Comparison of ENCODE assay signal across 1 cellular context in the genomic region with DNA sequence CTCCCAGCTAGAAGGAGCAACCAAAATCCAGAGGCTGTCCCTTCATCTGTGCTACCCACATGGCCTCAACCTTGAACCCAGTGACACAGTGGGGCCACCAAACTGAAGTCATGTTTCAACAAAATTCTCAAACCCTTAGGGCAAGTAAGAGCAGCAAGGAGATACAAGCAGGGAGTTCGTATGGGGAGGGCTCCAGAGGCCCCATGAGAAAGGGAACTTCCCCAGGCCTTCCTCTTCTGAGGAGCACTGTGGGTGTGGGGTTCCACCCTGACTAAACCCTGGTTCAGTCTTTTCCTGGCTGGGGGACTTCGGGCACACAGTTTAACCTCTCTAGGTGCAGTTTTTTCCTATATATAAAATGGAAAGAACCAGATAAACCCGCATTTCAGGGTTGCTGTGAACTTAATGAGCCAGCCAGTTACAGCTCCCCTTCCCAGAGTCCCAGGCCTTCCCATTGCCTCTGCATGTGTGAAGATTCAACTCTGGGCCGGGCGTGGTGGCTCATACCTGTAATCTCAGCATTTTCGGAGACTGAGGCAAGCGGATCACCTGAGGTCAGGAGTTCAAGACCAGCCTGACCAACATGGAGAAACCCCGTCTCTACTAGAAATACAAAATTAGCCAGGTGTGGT.
TF ChIP-seq lines count a peak whose summit lies in the region.

No MANE protein-coding gene starts in this region.

TF ChIP-seq in K562, 482 proteins besides CTCF, POLR2A, EP300 and RAD21 (continues in another document):
- TF ChIP-seq ZNF57 (CRISPR knock-in tag; IDR thresholded peaks at IDR 0.05) (0 out of 2 replicates have a peak, but pooled peaks have one; percentile 35), CBX3 (IDR thresholded peaks at IDR 0.05; ENCODE audit: borderline replicate concordance in 1 of 2, low read length in 2 of 2) (no peak), ZNF24 (IDR thresholded peaks at IDR 0.05) (no peak), CXXC5 (CRISPR knock-in tag; IDR thresholded peaks at IDR 0.05) (0 out of 2 replicates have a peak, but pooled peaks have one; percentile 8), ZNF398 (CRISPR knock-in tag; IDR thresholded peaks at IDR 0.05) (no peak), FUS (optimal IDR thresholded peaks at IDR 0.05; ENCODE audit: low read depth, low read length) (no peak), POLR3G (IDR thresholded peaks at IDR 0.05; ENCODE audit: extremely low read depth, insufficient read length, insufficient replicate concordance) (no peak), HBP1 (CRISPR knock-in tag; IDR thresholded peaks at IDR 0.05) (0 out of 2 replicates have a peak, but pooled peaks have one; percentile 13), ZBTB8A (IDR thresholded peaks at IDR 0.05; ENCODE audit: partially characterized antibody) (no peak), ZNF609 (CRISPR knock-in tag; IDR thresholded peaks at IDR 0.05; ENCODE audit: borderline replicate concordance) (no peak), TBP (optimal IDR thresholded peaks at IDR 0.05; ENCODE audit: low read depth, low read length) (no peak), FOXK2 (conservative IDR thresholded peaks at IDR 0.05 in 1 of 2, IDR thresholded peaks at IDR 0.05 in 1 of 2; ENCODE audit: low read depth in 2 of 2) (no peak), SRSF9 (IDR thresholded peaks at IDR 0.05; ENCODE audit: borderline replicate concordance, low read depth, low read length) (no peak), ZBTB26 (CRISPR knock-in tag; IDR thresholded peaks at IDR 0.05) (no peak), FOS (IDR thresholded peaks at IDR 0.05; ENCODE audit: extremely low read depth, insufficient read length) (no peak), ZBED1 (IDR thresholded peaks at IDR 0.05) (no peak), DDX20 (tag; IDR thresholded peaks at IDR 0.05; ENCODE audit: low read depth) (no peak), ZC3H11A (IDR thresholded peaks at IDR 0.05; ENCODE audit: low read depth, low read length) (no peak), SPI1 (IDR thresholded peaks at IDR 0.05; ENCODE audit: borderline replicate concordance, low read depth, low read length) (peak; percentile 55; the same call in 1 of the 2 replicates), MAX (CRISPR knock-in tag; IDR thresholded peaks at IDR 0.05) (no peak), ZFX (CRISPR knock-in tag; IDR thresholded peaks at IDR 0.05) (peak; percentile 49; the same call in 1 of the 2 replicates), BHLHE40 (IDR thresholded peaks at IDR 0.05; ENCODE audit: low read length) (no peak), TSHZ1 (CRISPR knock-in tag; IDR thresholded peaks at IDR 0.05) (no peak), ZNF354B (CRISPR knock-in tag; IDR thresholded peaks at IDR 0.05) (no peak)
- TF ChIP-seq, protein P1, sequence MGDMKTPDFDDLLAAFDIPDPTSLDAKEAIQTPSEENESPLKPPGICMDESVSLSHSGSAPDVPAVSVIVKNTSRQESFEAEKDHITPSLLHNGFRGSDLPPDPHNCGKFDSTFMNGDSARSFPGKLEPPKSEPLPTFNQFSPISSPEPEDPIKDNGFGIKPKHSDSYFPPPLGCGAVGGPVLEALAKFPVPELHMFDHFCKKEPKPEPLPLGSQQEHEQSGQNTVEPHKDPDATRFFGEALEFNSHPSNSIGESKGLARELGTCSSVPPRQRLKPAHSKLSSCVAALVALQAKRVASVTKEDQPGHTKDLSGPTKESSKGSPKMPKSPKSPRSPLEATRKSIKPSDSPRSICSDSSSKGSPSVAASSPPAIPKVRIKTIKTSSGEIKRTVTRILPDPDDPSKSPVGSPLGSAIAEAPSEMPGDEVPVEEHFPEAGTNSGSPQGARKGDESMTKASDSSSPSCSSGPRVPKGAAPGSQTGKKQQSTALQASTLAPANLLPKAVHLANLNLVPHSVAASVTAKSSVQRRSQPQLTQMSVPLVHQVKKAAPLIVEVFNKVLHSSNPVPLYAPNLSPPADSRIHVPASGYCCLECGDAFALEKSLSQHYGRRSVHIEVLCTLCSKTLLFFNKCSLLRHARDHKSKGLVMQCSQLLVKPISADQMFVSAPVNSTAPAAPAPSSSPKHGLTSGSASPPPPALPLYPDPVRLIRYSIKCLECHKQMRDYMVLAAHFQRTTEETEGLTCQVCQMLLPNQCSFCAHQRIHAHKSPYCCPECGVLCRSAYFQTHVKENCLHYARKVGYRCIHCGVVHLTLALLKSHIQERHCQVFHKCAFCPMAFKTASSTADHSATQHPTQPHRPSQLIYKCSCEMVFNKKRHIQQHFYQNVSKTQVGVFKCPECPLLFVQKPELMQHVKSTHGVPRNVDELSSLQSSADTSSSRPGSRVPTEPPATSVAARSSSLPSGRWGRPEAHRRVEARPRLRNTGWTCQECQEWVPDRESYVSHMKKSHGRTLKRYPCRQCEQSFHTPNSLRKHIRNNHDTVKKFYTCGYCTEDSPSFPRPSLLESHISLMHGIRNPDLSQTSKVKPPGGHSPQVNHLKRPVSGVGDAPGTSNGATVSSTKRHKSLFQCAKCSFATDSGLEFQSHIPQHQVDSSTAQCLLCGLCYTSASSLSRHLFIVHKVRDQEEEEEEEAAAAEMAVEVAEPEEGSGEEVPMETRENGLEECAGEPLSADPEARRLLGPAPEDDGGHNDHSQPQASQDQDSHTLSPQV (IDR thresholded peaks at IDR 0.05): peak; percentile 33; the same call in 1 of the 2 replicates
- TF ChIP-seq, protein P2, sequence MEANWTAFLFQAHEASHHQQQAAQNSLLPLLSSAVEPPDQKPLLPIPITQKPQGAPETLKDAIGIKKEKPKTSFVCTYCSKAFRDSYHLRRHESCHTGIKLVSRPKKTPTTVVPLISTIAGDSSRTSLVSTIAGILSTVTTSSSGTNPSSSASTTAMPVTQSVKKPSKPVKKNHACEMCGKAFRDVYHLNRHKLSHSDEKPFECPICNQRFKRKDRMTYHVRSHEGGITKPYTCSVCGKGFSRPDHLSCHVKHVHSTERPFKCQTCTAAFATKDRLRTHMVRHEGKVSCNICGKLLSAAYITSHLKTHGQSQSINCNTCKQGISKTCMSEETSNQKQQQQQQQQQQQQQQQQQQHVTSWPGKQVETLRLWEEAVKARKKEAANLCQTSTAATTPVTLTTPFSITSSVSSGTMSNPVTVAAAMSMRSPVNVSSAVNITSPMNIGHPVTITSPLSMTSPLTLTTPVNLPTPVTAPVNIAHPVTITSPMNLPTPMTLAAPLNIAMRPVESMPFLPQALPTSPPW (CRISPR knock-in tag; IDR thresholded peaks at IDR 0.05): peak; percentile 30
- TF ChIP-seq, protein P3, sequence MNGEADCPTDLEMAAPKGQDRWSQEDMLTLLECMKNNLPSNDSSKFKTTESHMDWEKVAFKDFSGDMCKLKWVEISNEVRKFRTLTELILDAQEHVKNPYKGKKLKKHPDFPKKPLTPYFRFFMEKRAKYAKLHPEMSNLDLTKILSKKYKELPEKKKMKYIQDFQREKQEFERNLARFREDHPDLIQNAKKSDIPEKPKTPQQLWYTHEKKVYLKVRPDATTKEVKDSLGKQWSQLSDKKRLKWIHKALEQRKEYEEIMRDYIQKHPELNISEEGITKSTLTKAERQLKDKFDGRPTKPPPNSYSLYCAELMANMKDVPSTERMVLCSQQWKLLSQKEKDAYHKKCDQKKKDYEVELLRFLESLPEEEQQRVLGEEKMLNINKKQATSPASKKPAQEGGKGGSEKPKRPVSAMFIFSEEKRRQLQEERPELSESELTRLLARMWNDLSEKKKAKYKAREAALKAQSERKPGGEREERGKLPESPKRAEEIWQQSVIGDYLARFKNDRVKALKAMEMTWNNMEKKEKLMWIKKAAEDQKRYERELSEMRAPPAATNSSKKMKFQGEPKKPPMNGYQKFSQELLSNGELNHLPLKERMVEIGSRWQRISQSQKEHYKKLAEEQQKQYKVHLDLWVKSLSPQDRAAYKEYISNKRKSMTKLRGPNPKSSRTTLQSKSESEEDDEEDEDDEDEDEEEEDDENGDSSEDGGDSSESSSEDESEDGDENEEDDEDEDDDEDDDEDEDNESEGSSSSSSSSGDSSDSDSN (IDR thresholded peaks at IDR 0.05; ENCODE audit: borderline replicate concordance in 1 of 2, low read depth in 2 of 2, low read length in 2 of 2): 0 out of 4 replicates have a peak, but pooled peaks of 1 of the 2 experiments have one; percentile 21
- TF ChIP-seq, protein P4, sequence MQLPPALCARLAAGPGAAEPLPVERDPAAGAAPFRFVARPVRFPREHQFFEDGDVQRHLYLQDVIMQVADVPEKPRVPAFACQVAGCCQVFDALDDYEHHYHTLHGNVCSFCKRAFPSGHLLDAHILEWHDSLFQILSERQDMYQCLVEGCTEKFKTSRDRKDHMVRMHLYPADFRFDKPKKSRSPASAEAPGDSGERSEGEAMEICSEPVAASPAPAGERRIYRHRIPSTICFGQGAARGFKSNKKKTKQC (CRISPR knock-in tag; IDR thresholded peaks at IDR 0.05): no peak
